In the genomic region with DNA sequence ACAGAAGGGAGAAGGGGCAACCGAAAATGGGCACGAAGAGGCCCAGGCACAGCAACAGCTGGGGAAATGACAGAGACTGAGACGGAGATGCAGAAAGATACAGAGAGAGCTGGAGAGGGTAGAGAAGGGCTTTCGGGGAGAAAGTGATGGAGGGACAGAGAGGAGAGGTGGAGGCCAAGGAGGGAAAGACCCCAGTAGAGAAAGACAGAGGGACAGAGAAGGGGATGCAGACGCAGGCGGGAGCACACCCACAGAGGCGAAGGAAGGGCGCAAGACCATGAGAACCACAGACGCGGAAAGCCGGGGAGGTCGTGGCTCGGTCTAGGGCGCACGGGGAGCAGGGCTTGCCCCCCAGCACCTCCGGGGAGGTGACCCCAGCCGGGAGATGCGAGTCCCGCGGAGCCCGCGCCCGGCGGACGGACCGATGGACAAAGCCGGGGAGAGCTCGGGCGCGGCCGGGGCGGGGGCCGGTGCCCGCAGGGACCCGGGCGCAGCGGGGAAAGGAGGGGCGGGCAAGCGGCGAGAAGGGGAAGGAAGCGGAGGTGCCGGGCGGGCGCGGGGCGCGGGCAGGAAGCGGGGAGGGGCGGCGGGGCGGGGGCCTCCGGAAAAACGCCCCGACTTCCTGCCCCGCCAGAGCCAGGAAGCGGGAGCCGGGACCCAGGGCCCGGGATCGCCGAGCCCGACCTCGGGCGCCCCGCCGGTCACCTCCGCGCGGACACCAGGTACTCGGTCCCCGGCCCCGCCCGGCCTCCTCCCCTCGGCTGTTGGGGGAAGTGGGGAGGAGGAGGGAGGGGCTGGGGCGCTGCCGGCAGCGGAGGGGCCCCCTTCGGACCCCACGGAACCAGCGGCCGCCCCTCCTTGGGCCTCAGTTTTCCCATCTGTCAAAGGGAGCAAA, we compare ENCODE assay signal across 2 cellular contexts.
TF ChIP-seq lines count a peak whose summit lies in the region.

A gene with protein sequence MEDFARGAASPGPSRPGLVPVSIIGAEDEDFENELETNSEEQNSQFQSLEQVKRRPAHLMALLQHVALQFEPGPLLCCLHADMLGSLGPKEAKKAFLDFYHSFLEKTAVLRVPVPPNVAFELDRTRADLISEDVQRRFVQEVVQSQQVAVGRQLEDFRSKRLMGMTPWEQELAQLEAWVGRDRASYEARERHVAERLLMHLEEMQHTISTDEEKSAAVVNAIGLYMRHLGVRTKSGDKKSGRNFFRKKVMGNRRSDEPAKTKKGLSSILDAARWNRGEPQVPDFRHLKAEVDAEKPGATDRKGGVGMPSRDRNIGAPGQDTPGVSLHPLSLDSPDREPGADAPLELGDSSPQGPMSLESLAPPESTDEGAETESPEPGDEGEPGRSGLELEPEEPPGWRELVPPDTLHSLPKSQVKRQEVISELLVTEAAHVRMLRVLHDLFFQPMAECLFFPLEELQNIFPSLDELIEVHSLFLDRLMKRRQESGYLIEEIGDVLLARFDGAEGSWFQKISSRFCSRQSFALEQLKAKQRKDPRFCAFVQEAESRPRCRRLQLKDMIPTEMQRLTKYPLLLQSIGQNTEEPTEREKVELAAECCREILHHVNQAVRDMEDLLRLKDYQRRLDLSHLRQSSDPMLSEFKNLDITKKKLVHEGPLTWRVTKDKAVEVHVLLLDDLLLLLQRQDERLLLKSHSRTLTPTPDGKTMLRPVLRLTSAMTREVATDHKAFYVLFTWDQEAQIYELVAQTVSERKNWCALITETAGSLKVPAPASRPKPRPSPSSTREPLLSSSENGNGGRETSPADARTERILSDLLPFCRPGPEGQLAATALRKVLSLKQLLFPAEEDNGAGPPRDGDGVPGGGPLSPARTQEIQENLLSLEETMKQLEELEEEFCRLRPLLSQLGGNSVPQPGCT (plus strand): TSS at position 617 of the 895 bp plus-strand sequence. CDS start 4,899 bp downstream, outside the sequence.

TF ChIP-seq in IMR-90, 13 proteins besides CTCF, POLR2A, EP300 and RAD21:
- TF ChIP-seq, protein P1, sequence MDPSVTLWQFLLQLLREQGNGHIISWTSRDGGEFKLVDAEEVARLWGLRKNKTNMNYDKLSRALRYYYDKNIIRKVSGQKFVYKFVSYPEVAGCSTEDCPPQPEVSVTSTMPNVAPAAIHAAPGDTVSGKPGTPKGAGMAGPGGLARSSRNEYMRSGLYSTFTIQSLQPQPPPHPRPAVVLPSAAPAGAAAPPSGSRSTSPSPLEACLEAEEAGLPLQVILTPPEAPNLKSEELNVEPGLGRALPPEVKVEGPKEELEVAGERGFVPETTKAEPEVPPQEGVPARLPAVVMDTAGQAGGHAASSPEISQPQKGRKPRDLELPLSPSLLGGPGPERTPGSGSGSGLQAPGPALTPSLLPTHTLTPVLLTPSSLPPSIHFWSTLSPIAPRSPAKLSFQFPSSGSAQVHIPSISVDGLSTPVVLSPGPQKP (IDR thresholded peaks at IDR 0.05; ENCODE audit: borderline replicate concordance, low read depth, low read length), result no peak
- TF ChIP-seq RFX5 (IDR thresholded peaks at IDR 0.05; ENCODE audit: low read depth, low read length) (no peak), MXI1 (IDR thresholded peaks at IDR 0.05; ENCODE audit: borderline replicate concordance, low read depth, low read length) (no peak), MAZ (IDR thresholded peaks at IDR 0.05; ENCODE audit: borderline replicate concordance, low read depth, low read length) (peak; percentile 11; the same call in 1 of the 2 replicates), CEBPB (IDR thresholded peaks at IDR 0.05; ENCODE audit: low read depth, low read length) (no peak)

TF ChIP-seq in HepG2, 621 proteins besides CTCF, POLR2A, EP300 and RAD21 (continues in another document):
- TF ChIP-seq IKZF1 (IDR thresholded peaks at IDR 0.05), result no peak
- 0 out of 2 replicates have a peak, but pooled peaks have one; percentile 23 for TF ChIP-seq GATAD1 (CRISPR knock-in tag; IDR thresholded peaks at IDR 0.05)
- TF ChIP-seq, protein P2, sequence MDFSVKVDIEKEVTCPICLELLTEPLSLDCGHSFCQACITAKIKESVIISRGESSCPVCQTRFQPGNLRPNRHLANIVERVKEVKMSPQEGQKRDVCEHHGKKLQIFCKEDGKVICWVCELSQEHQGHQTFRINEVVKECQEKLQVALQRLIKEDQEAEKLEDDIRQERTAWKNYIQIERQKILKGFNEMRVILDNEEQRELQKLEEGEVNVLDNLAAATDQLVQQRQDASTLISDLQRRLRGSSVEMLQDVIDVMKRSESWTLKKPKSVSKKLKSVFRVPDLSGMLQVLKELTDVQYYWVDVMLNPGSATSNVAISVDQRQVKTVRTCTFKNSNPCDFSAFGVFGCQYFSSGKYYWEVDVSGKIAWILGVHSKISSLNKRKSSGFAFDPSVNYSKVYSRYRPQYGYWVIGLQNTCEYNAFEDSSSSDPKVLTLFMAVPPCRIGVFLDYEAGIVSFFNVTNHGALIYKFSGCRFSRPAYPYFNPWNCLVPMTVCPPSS (IDR thresholded peaks at IDR 0.05), result no peak
- TF ChIP-seq, protein P3, sequence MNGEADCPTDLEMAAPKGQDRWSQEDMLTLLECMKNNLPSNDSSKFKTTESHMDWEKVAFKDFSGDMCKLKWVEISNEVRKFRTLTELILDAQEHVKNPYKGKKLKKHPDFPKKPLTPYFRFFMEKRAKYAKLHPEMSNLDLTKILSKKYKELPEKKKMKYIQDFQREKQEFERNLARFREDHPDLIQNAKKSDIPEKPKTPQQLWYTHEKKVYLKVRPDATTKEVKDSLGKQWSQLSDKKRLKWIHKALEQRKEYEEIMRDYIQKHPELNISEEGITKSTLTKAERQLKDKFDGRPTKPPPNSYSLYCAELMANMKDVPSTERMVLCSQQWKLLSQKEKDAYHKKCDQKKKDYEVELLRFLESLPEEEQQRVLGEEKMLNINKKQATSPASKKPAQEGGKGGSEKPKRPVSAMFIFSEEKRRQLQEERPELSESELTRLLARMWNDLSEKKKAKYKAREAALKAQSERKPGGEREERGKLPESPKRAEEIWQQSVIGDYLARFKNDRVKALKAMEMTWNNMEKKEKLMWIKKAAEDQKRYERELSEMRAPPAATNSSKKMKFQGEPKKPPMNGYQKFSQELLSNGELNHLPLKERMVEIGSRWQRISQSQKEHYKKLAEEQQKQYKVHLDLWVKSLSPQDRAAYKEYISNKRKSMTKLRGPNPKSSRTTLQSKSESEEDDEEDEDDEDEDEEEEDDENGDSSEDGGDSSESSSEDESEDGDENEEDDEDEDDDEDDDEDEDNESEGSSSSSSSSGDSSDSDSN (CRISPR knock-in tag; IDR thresholded peaks at IDR 0.05), result peak; percentile 61; the same call in 1 of the 2 replicates
- TF ChIP-seq, protein P4, sequence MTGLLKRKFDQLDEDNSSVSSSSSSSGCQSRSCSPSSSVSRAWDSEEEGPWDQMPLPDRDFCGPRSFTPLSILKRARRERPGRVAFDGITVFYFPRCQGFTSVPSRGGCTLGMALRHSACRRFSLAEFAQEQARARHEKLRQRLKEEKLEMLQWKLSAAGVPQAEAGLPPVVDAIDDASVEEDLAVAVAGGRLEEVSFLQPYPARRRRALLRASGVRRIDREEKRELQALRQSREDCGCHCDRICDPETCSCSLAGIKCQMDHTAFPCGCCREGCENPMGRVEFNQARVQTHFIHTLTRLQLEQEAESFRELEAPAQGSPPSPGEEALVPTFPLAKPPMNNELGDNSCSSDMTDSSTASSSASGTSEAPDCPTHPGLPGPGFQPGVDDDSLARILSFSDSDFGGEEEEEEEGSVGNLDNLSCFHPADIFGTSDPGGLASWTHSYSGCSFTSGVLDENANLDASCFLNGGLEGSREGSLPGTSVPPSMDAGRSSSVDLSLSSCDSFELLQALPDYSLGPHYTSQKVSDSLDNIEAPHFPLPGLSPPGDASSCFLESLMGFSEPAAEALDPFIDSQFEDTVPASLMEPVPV (CRISPR knock-in tag; IDR thresholded peaks at IDR 0.05), result peak; percentile 63; the same call in 1 of the 2 replicates
- peak; percentile 49 for TF ChIP-seq SAP130 (CRISPR knock-in tag; IDR thresholded peaks at IDR 0.05; ENCODE audit: low read depth)
- 0 out of 2 replicates have a peak, but pooled peaks have one; percentile 26 for TF ChIP-seq KDM3A (CRISPR knock-in tag; IDR thresholded peaks at IDR 0.05; ENCODE audit: low read depth)
- TF ChIP-seq, protein P5, sequence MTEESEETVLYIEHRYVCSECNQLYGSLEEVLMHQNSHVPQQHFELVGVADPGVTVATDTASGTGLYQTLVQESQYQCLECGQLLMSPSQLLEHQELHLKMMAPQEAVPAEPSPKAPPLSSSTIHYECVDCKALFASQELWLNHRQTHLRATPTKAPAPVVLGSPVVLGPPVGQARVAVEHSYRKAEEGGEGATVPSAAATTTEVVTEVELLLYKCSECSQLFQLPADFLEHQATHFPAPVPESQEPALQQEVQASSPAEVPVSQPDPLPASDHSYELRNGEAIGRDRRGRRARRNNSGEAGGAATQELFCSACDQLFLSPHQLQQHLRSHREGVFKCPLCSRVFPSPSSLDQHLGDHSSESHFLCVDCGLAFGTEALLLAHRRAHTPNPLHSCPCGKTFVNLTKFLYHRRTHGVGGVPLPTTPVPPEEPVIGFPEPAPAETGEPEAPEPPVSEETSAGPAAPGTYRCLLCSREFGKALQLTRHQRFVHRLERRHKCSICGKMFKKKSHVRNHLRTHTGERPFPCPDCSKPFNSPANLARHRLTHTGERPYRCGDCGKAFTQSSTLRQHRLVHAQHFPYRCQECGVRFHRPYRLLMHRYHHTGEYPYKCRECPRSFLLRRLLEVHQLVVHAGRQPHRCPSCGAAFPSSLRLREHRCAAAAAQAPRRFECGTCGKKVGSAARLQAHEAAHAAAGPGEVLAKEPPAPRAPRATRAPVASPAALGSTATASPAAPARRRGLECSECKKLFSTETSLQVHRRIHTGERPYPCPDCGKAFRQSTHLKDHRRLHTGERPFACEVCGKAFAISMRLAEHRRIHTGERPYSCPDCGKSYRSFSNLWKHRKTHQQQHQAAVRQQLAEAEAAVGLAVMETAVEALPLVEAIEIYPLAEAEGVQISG (CRISPR knock-in tag; IDR thresholded peaks at IDR 0.05), result peak; percentile 95
- TF ChIP-seq, protein P6, sequence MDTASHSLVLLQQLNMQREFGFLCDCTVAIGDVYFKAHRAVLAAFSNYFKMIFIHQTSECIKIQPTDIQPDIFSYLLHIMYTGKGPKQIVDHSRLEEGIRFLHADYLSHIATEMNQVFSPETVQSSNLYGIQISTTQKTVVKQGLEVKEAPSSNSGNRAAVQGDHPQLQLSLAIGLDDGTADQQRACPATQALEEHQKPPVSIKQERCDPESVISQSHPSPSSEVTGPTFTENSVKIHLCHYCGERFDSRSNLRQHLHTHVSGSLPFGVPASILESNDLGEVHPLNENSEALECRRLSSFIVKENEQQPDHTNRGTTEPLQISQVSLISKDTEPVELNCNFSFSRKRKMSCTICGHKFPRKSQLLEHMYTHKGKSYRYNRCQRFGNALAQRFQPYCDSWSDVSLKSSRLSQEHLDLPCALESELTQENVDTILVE (CRISPR knock-in tag; IDR thresholded peaks at IDR 0.05), result peak; percentile 59; the same call in 1 of the 2 replicates
- TF ChIP-seq ZMAT3 (CRISPR knock-in tag; conservative IDR thresholded peaks at IDR 0.05), result no peak; the same call in 1 of the 2 replicates
- peak; percentile 73 for TF ChIP-seq RBFOX2 (IDR thresholded peaks at IDR 0.05; ENCODE audit: low read depth, low read length)
- peak; percentile 35; the same call in 1 of the 2 replicates for TF ChIP-seq KAT8 (CRISPR knock-in tag; IDR thresholded peaks at IDR 0.05)
- TF ChIP-seq, protein P7, sequence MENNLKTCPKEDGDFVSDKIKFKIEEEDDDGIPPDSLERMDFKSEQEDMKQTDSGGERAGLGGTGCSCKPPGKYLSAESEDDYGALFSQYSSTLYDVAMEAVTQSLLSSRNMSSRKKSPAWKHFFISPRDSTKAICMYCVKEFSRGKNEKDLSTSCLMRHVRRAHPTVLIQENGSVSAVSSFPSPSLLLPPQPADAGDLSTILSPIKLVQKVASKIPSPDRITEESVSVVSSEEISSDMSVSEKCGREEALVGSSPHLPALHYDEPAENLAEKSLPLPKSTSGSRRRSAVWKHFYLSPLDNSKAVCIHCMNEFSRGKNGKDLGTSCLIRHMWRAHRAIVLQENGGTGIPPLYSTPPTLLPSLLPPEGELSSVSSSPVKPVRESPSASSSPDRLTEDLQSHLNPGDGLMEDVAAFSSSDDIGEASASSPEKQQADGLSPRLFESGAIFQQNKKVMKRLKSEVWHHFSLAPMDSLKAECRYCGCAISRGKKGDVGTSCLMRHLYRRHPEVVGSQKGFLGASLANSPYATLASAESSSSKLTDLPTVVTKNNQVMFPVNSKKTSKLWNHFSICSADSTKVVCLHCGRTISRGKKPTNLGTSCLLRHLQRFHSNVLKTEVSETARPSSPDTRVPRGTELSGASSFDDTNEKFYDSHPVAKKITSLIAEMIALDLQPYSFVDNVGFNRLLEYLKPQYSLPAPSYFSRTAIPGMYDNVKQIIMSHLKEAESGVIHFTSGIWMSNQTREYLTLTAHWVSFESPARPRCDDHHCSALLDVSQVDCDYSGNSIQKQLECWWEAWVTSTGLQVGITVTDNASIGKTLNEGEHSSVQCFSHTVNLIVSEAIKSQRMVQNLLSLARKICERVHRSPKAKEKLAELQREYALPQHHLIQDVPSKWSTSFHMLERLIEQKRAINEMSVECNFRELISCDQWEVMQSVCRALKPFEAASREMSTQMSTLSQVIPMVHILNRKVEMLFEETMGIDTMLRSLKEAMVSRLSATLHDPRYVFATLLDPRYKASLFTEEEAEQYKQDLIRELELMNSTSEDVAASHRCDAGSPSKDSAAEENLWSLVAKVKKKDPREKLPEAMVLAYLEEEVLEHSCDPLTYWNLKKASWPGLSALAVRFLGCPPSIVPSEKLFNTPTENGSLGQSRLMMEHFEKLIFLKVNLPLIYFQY (CRISPR knock-in tag; IDR thresholded peaks at IDR 0.05; ENCODE audit: borderline replicate concordance), result peak; percentile 22; the same call in 1 of the 2 replicates
- TF ChIP-seq, protein P8, sequence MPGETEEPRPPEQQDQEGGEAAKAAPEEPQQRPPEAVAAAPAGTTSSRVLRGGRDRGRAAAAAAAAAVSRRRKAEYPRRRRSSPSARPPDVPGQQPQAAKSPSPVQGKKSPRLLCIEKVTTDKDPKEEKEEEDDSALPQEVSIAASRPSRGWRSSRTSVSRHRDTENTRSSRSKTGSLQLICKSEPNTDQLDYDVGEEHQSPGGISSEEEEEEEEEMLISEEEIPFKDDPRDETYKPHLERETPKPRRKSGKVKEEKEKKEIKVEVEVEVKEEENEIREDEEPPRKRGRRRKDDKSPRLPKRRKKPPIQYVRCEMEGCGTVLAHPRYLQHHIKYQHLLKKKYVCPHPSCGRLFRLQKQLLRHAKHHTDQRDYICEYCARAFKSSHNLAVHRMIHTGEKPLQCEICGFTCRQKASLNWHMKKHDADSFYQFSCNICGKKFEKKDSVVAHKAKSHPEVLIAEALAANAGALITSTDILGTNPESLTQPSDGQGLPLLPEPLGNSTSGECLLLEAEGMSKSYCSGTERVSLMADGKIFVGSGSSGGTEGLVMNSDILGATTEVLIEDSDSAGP (CRISPR knock-in tag; IDR thresholded peaks at IDR 0.05; ENCODE audit: borderline replicate concordance), result 0 out of 2 replicates have a peak, but pooled peaks have one; percentile 34
- peak; percentile 86 for TF ChIP-seq GABPB1 (CRISPR knock-in tag; IDR thresholded peaks at IDR 0.05)
- TF ChIP-seq ZNF768 (CRISPR knock-in tag; IDR thresholded peaks at IDR 0.05), result peak; percentile 15; the same call in 1 of the 2 replicates
